In the genomic region with DNA sequence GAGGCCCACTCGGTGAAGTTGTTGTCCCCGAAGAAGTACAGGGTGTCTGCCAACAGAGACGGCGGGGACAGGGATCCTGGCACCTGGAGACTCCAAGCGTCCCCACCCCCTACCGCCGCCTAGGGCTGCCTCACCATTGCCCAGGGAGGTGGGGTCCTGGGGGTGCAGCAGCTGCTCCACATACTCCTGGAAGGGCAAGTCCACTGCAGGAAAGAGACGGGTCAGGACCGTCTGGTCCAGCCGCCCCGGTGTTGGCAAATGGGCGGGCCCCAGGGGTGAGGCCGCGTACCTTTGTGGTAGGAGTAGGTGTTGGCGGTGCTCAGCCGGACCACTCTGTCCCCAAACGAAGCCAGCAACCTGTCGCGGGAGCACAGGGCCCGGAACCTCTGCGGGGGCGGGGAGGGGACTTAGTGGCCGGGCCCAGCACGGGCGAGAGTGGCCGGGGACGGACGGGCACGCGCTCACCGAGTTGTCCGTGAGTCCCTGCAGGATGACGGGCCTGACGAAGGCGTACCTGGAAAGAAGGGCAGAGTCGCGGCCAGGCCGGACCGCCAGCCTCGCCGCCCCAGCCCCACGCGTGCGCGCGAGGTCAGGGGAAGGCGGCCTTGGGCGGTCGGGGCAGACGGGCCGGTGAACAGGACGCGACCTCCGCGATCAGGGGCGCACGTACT, we compare ENCODE assay signal across 8 cellular contexts. TPM values are rescaled to one million over a fixed set of nuclear protein-coding genes. Genes with fewer than 3 reads are reported as not detected.
DNase-seq lines count a peak whose midpoint lies in the region; ATAC-seq, FAIRE-seq and TF ChIP-seq lines count a peak whose summit lies in the region.

No MANE protein-coding gene starts in this region.

- no peak for FAIRE-seq in HepG2 (lab: Jason Lieb, UNC)

- H3K27ac ChIP-seq in cardiac muscle cell (peak overlapping the region; percentile 71), HepG2 (ENCODE audit: extremely low read length, insufficient read depth, low read length) (no peak overlapping the region), upper lobe of left lung (peak overlapping the region; percentile 67 to 86 (median 82))

- POLR2A ChIA-PET in HepG2 (lab: Yijun Ruan, JAX), result no interaction called here

- CTCF ChIA-PET in HepG2 (lab: Yijun Ruan, JAX; ENCODE audit: low intra/inter-chr PET ratio, low total read pairs), result no interaction called here

- intact Hi-C loops in left cardiac atrium (cut with DNase I), result no loop called here
- intact Hi-C loops in HepG2 (cut with micrococcal nuclease; ENCODE audit: unreplicated experiment), result no loop called here

- no peak for TF ChIP-seq CTCF in cardiac muscle cell (IDR thresholded peaks at IDR 0.05; ENCODE audit: low read depth, low read length)
- no peak for TF ChIP-seq CTCF in HepG2 (CRISPR knock-in tag; IDR thresholded peaks at IDR 0.05)
- TF ChIP-seq CTCF in upper lobe of left lung (IDR thresholded peaks at IDR 0.05), result no peak

- 96% methylated on average over 56 of the region's 57 CpGs for WGBS in HepG2 (ENCODE audit: low lambda C conversion rate)
- 33 to 43% methylated on average over 16 to 20 of the region's 57 CpGs for WGBS in upper lobe of left lung, 2 donors

- peak overlapping the region; percentile 71 for H3K4me3 ChIP-seq in cardiac muscle cell
- no peak overlapping the region for H3K4me3 ChIP-seq in HepG2 (replicated peaks in 1 of 3; ENCODE audit: insufficient read depth in 1 of 3, low read depth in 2 of 3, low read length in 3 of 3)
- peak overlapping the region; percentile 69 to 84 (median 77) for H3K4me3 ChIP-seq in upper lobe of left lung

- no peaks in the 10 kb centered on the region for H3K9me3 ChIP-seq in cardiac muscle cell (ENCODE audit: low read depth)
- H3K9me3 ChIP-seq in HepG2 (ENCODE audit: low read length), result no peaks in the 10 kb centered on the region
- H3K9me3 ChIP-seq in upper lobe of left lung, result no peaks in the 10 kb centered on the region

- H3K79me2 ChIP-seq in HepG2 (ENCODE audit: insufficient read depth, low read length), result peaks cover 16% of the 10 kb centered on the region

- ATAC-seq in left cardiac atrium (no peak), HepG2 (no peak), upper lobe of left lung (ENCODE audit: low FRiP score in 2 of 2) (no peak)

- no peak for TF ChIP-seq EP300 in HepG2 (IDR thresholded peaks at IDR 0.05; ENCODE audit: low read depth in 2 of 2, low read length in 2 of 2)
- TF ChIP-seq EP300 in HepG2 (CRISPR knock-in tag; IDR thresholded peaks at IDR 0.05; ENCODE audit: borderline replicate concordance), result no peak
- no peak for TF ChIP-seq EP300 in upper lobe of left lung (IDR thresholded peaks at IDR 0.05)

- H3K4me2 ChIP-seq in HepG2 (ENCODE audit: low read depth, low read length), result no peak overlapping the region

- no peak overlapping the region for H2AFZ ChIP-seq in HepG2 (ENCODE audit: low read length)

- peaks cover 22% of the 10 kb centered on the region for H3K36me3 Mint-ChIP-seq in activated naive CD8-positive, alpha-beta T cell treated with anti-CD3 and anti-CD28 coated beads for 36 hours

- BruUV-seq in HepG2 (replicated peaks; lab: Mats Ljungman, UMichigan), result no TSS peak

- no peaks in the 10 kb centered on the region for H3K27me3 Mint-ChIP-seq in activated naive CD8-positive, alpha-beta T cell treated with anti-CD3 and anti-CD28 coated beads for 36 hours

- peak overlapping the region; percentile 75 for H3K27ac Mint-ChIP-seq in activated naive CD8-positive, alpha-beta T cell treated with anti-CD3 and anti-CD28 coated beads for 36 hours

- DNase-seq in cardiac muscle cell (ENCODE audit: low read depth in 1 of 2, low spot score in 1 of 2) (no peak), left cardiac atrium (no peak), HepG2 (ENCODE audit: low spot score) (no peak), upper lobe of left lung (no peak), DMS114 treated with DMSO at 0.1 percent for 48 hours (lab: John Stamatoyannopoulos, UW; ENCODE audit: unreplicated experiment) (no peak), NCI-H226 (no peak), SHP77 (lab: John Stamatoyannopoulos, UW) (no peak)
- no peak for DNase-seq in activated naive CD8-positive, alpha-beta T cell treated with anti-CD3 and anti-CD28 coated beads for 36 hours

- no peaks in the 10 kb centered on the region for H3K9me3 Mint-ChIP-seq in activated naive CD8-positive, alpha-beta T cell treated with anti-CD3 and anti-CD28 coated beads for 36 hours

- H3K9ac ChIP-seq in HepG2 (ENCODE audit: insufficient read depth, low read depth, low read length), result no peak overlapping the region

- H3K27me3 ChIP-seq in cardiac muscle cell (no peaks in the 10 kb centered on the region), HepG2 (ENCODE audit: control insufficient read depth in 1 of 2, insufficient read depth in 2 of 2, low read length in 2 of 2) (no peaks in the 10 kb centered on the region; a peak in 1 of 5 replicates), upper lobe of left lung (no peaks in the 10 kb centered on the region)

- peak overlapping the region; percentile 81 for H3K4me3 Mint-ChIP-seq in activated naive CD8-positive, alpha-beta T cell treated with anti-CD3 and anti-CD28 coated beads for 36 hours

- H3K36me3 ChIP-seq in cardiac muscle cell, result peaks cover 32% of the 10 kb centered on the region
- H3K36me3 ChIP-seq in HepG2 (replicated peaks in 1 of 2; ENCODE audit: control insufficient read depth in 1 of 2, insufficient read depth in 2 of 2, low read length in 2 of 2), result peaks cover 11 to 20% of the 10 kb centered on the region in 2 experiments; a peak in 4 of 5 replicates
- peaks cover 8 to 39% (median 23%) of the 10 kb centered on the region in 4 donors for H3K36me3 ChIP-seq in upper lobe of left lung

- TF ChIP-seq RAD21 in HepG2 (CRISPR knock-in tag; IDR thresholded peaks at IDR 0.05), result no peak

- TF ChIP-seq POLR2A in HepG2 (IDR thresholded peaks at IDR 0.05; ENCODE audit: insufficient read depth in 1 of 2, low read depth in 2 of 2, low read length in 2 of 2), result no peak; a peak in 1 of 4 replicates
- no peak for TF ChIP-seq POLR2A in upper lobe of left lung (IDR thresholded peaks at IDR 0.05)

- H3K4me1 ChIP-seq in cardiac muscle cell (ENCODE audit: low read depth) (peaks cover 13% of the 10 kb centered on the region), HepG2 (ENCODE audit: insufficient read depth, low read length) (peaks cover 23% of the 10 kb centered on the region), upper lobe of left lung (peaks cover 43 to 73% (median 53%) of the 10 kb centered on the region in 4 donors)

- 0 out of 2 replicates have a peak, but pooled peaks cover 3% of the 10 kb centered on the region for H4K20me1 ChIP-seq in HepG2 (ENCODE audit: insufficient read depth, low read length)

- in situ Hi-C loops in HepG2 (cut with HindIII; ENCODE audit: extremely low pct_ligation_motif_present, low pct_unique_long_range_greater_than_20kb), result no loop called here

- peaks cover 18% of the 10 kb centered on the region for H3K4me1 Mint-ChIP-seq in activated naive CD8-positive, alpha-beta T cell treated with anti-CD3 and anti-CD28 coated beads for 36 hours

RNA-seq across cellular contexts. Expression of gene JMJD8, which starts 0.6 kb away (rescaled TPM):
- total RNA-seq in cardiac muscle cell, result 105 and 134 TPM in 2 replicates
- polyA plus RNA-seq in cardiac muscle cell, result 107 and 118 TPM in 2 replicates
- total RNA-seq in left cardiac atrium, result 10 to 100 TPM; 45.5 to 48.9 TPM
- total RNA-seq in activated naive CD8-positive, alpha-beta T cell treated with anti-CD3 and anti-CD28 coated beads for 36 hours, result 10 to 100 TPM; 37.2 to 43.0 TPM
- total RNA-seq in HepG2 (2016; rRNA removed; fragmentation: Illumina TruSeq; extraction: Trizol), result 0.55 and 2.6 TPM in 2 replicates
- 0.40 and 0.88 TPM in 2 replicates for total RNA-seq in HepG2 (2016; cell fraction: cytosol; rRNA removed; fragmentation: Illumina TruSeq; extraction: Trizol; ENCODE audit: low read depth)
- total RNA-seq in HepG2 (2016; cell fraction: insoluble cytoplasmic fraction; rRNA removed; fragmentation: Illumina TruSeq; extraction: Trizol), result 0.77 and 3.8 TPM in 2 replicates
- total RNA-seq in HepG2 (2016; cell fraction: membrane; rRNA removed; fragmentation: Illumina TruSeq; extraction: Trizol), result 1.2 and 1.4 TPM in 2 replicates
- total RNA-seq in HepG2 (2016; cell fraction: nucleus; rRNA removed; fragmentation: Illumina TruSeq; extraction: Trizol), result 5.1 and 7.1 TPM in 2 replicates
- polyA plus RNA-seq in HepG2 (2011; rRNA removed), result 11.8 and 17.3 TPM in 2 replicates
- polyA plus RNA-seq in HepG2 (2011; cell fraction: cytosol; rRNA removed), result 4.0 and 8.1 TPM in 2 replicates
- polyA plus RNA-seq in HepG2 (2011; cell fraction: nucleus; rRNA removed), result 157 and 173 TPM in 2 replicates
- 6.9 and 9.3 TPM in 2 replicates for polyA plus RNA-seq in HepG2 (2012)
- polyA plus RNA-seq in HepG2 (2016; cell fraction: cytosol; fragmentation: Illumina TruSeq; extraction: Trizol; ENCODE audit: low read depth), result 0.87 and 1.2 TPM in 2 replicates
- 1.8 and 2.0 TPM in 2 replicates for polyA plus RNA-seq in HepG2 (2016; cell fraction: insoluble cytoplasmic fraction; fragmentation: Illumina TruSeq; extraction: Trizol; ENCODE audit: low read depth)
- polyA plus RNA-seq in HepG2 (2016; cell fraction: membrane; fragmentation: Illumina TruSeq; extraction: Trizol; ENCODE audit: low read depth), result 1.7 TPM in 2 replicates
- polyA plus RNA-seq in HepG2 (2016; cell fraction: nucleus; fragmentation: Illumina TruSeq; extraction: Trizol; ENCODE audit: insufficient read depth, low read depth), result 33.6 and 33.9 TPM in 2 replicates
- polyA minus RNA-seq in HepG2 (2011; rRNA and poly(A)+ RNA removed; ENCODE audit: low replicate concordance), result 2.1 and 48.1 TPM in 2 replicates
- polyA minus RNA-seq in HepG2 (2011; cell fraction: cytosol; rRNA and poly(A)+ RNA removed), result 1.9 and 3.5 TPM in 2 replicates
- polyA minus RNA-seq in HepG2 (2011; cell fraction: nucleus; rRNA and poly(A)+ RNA removed), result 6.3 and 7.6 TPM in 2 replicates
- total RNA-seq in upper lobe of left lung, result 100 to 1,000 TPM in 1 of 6 donors, 10 to 100 TPM in 5; 60.0 to 109 (median 65.5) TPM

RNA-seq across cellular contexts. Expression of gene STUB1, which starts 3.3 kb away (rescaled TPM):
- total RNA-seq in cardiac muscle cell, result 176 and 207 TPM in 2 replicates
- 219 and 269 TPM in 2 replicates for polyA plus RNA-seq in cardiac muscle cell
- total RNA-seq in left cardiac atrium, result 100 to 1,000 TPM in 1 of 2 donors, 10 to 100 TPM in 1; 89.1 to 101 TPM
- total RNA-seq in activated naive CD8-positive, alpha-beta T cell treated with anti-CD3 and anti-CD28 coated beads for 36 hours, result 10 to 100 TPM; 74.3 to 82.1 TPM
- 78.2 and 79.9 TPM in 2 replicates for total RNA-seq in HepG2 (2016; rRNA removed; fragmentation: Illumina TruSeq; extraction: Trizol)
- total RNA-seq in HepG2 (2016; cell fraction: cytosol; rRNA removed; fragmentation: Illumina TruSeq; extraction: Trizol; ENCODE audit: low read depth), result 125 and 168 TPM in 2 replicates
- 64.5 and 82.1 TPM in 2 replicates for total RNA-seq in HepG2 (2016; cell fraction: insoluble cytoplasmic fraction; rRNA removed; fragmentation: Illumina TruSeq; extraction: Trizol)
- total RNA-seq in HepG2 (2016; cell fraction: membrane; rRNA removed; fragmentation: Illumina TruSeq; extraction: Trizol), result 131 and 166 TPM in 2 replicates
- 43.4 and 46.1 TPM in 2 replicates for total RNA-seq in HepG2 (2016; cell fraction: nucleus; rRNA removed; fragmentation: Illumina TruSeq; extraction: Trizol)
- 52.9 and 59.6 TPM in 2 replicates for polyA plus RNA-seq in HepG2 (2011; rRNA removed)
- 46.6 and 58.6 TPM in 2 replicates for polyA plus RNA-seq in HepG2 (2011; cell fraction: cytosol; rRNA removed)
- 79.7 and 81.3 TPM in 2 replicates for polyA plus RNA-seq in HepG2 (2011; cell fraction: nucleus; rRNA removed)
- 27.7 and 37.3 TPM in 2 replicates for polyA plus RNA-seq in HepG2 (2012)
- 114 and 130 TPM in 2 replicates for polyA plus RNA-seq in HepG2 (2016; cell fraction: cytosol; fragmentation: Illumina TruSeq; extraction: Trizol; ENCODE audit: low read depth)
- 75.6 and 85.1 TPM in 2 replicates for polyA plus RNA-seq in HepG2 (2016; cell fraction: insoluble cytoplasmic fraction; fragmentation: Illumina TruSeq; extraction: Trizol; ENCODE audit: low read depth)
- 124 and 138 TPM in 2 replicates for polyA plus RNA-seq in HepG2 (2016; cell fraction: membrane; fragmentation: Illumina TruSeq; extraction: Trizol; ENCODE audit: low read depth)
- polyA plus RNA-seq in HepG2 (2016; cell fraction: nucleus; fragmentation: Illumina TruSeq; extraction: Trizol; ENCODE audit: insufficient read depth, low read depth), result 73.2 and 92.9 TPM in 2 replicates
- 32.3 and 38.9 TPM in 2 replicates for polyA minus RNA-seq in HepG2 (2011; rRNA and poly(A)+ RNA removed; ENCODE audit: low replicate concordance)
- polyA minus RNA-seq in HepG2 (2011; cell fraction: cytosol; rRNA and poly(A)+ RNA removed), result 6.7 and 10.7 TPM in 2 replicates
- polyA minus RNA-seq in HepG2 (2011; cell fraction: nucleus; rRNA and poly(A)+ RNA removed), result 18.6 and 20.1 TPM in 2 replicates
- 100 to 1,000 TPM; 101 to 186 (median 118) TPM for total RNA-seq in upper lobe of left lung

RNA-seq across cellular contexts. Expression of gene WDR24, which starts 6.7 kb away (rescaled TPM):
- total RNA-seq in cardiac muscle cell (17.6 and 23.3 TPM in 2 replicates), left cardiac atrium (1 to 10 TPM; 8.2 TPM), HepG2 (2016; rRNA removed; fragmentation: Illumina TruSeq; extraction: Trizol) (1.4 and 3.8 TPM in 2 replicates), upper lobe of left lung (10 to 100 TPM in 5 of 6 donors, 1 to 10 TPM in 1; 8.3 to 20.6 (median 14.3) TPM)
- polyA plus RNA-seq in cardiac muscle cell (22.8 and 31.0 TPM in 2 replicates), HepG2 (2011; rRNA removed) (4.5 and 8.3 TPM in 2 replicates)
- total RNA-seq in activated naive CD8-positive, alpha-beta T cell treated with anti-CD3 and anti-CD28 coated beads for 36 hours, result 10 to 100 TPM; 20.8 to 21.7 TPM
- 0.35 and 0.40 TPM in 2 replicates for total RNA-seq in HepG2 (2016; cell fraction: cytosol; rRNA removed; fragmentation: Illumina TruSeq; extraction: Trizol; ENCODE audit: low read depth)
- total RNA-seq in HepG2 (2016; cell fraction: insoluble cytoplasmic fraction; rRNA removed; fragmentation: Illumina TruSeq; extraction: Trizol), result 1.2 and 4.3 TPM in 2 replicates
- 0.83 and 1.7 TPM in 2 replicates for total RNA-seq in HepG2 (2016; cell fraction: membrane; rRNA removed; fragmentation: Illumina TruSeq; extraction: Trizol)
- 6.4 and 7.9 TPM in 2 replicates for total RNA-seq in HepG2 (2016; cell fraction: nucleus; rRNA removed; fragmentation: Illumina TruSeq; extraction: Trizol)
- 1.3 and 1.9 TPM in 2 replicates for polyA plus RNA-seq in HepG2 (2011; cell fraction: cytosol; rRNA removed)
- polyA plus RNA-seq in HepG2 (2011; cell fraction: nucleus; rRNA removed), result 117 and 130 TPM in 2 replicates
- 4.1 and 6.2 TPM in 2 replicates for polyA plus RNA-seq in HepG2 (2012)
- 0.34 and 0.43 TPM in 2 replicates for polyA plus RNA-seq in HepG2 (2016; cell fraction: cytosol; fragmentation: Illumina TruSeq; extraction: Trizol; ENCODE audit: low read depth)
- polyA plus RNA-seq in HepG2 (2016; cell fraction: insoluble cytoplasmic fraction; fragmentation: Illumina TruSeq; extraction: Trizol; ENCODE audit: low read depth), result 0.93 and 2.0 TPM in 2 replicates
- polyA plus RNA-seq in HepG2 (2016; cell fraction: membrane; fragmentation: Illumina TruSeq; extraction: Trizol; ENCODE audit: low read depth), result 0.53 and 0.66 TPM in 2 replicates
- 17.5 and 18.7 TPM in 2 replicates for polyA plus RNA-seq in HepG2 (2016; cell fraction: nucleus; fragmentation: Illumina TruSeq; extraction: Trizol; ENCODE audit: insufficient read depth, low read depth)
- polyA minus RNA-seq in HepG2 (2011; rRNA and poly(A)+ RNA removed; ENCODE audit: low replicate concordance), result 9.5 and 10.1 TPM in 2 replicates
- polyA minus RNA-seq in HepG2 (2011; cell fraction: cytosol; rRNA and poly(A)+ RNA removed), result 1.4 and 1.5 TPM in 2 replicates
- 13.9 and 15.6 TPM in 2 replicates for polyA minus RNA-seq in HepG2 (2011; cell fraction: nucleus; rRNA and poly(A)+ RNA removed)

RNA-seq across cellular contexts. Expression of gene RHBDL1, which starts 8.1 kb away (rescaled TPM):
- total RNA-seq in cardiac muscle cell, result 3.6 and 12.9 TPM in 2 replicates
- polyA plus RNA-seq in cardiac muscle cell, result 2.6 and 4.7 TPM in 2 replicates
- 1 to 10 TPM; 1.2 TPM for total RNA-seq in left cardiac atrium
- under 1 TPM; 0.49 to 0.72 TPM for total RNA-seq in activated naive CD8-positive, alpha-beta T cell treated with anti-CD3 and anti-CD28 coated beads for 36 hours
- total RNA-seq in HepG2 (2016; rRNA removed; fragmentation: Illumina TruSeq; extraction: Trizol), result 0.87 and 1.8 TPM in 2 replicates
- total RNA-seq in HepG2 (2016; cell fraction: cytosol; rRNA removed; fragmentation: Illumina TruSeq; extraction: Trizol; ENCODE audit: low read depth), result 0.79 and 0.81 TPM in 2 replicates
- total RNA-seq in HepG2 (2016; cell fraction: insoluble cytoplasmic fraction; rRNA removed; fragmentation: Illumina TruSeq; extraction: Trizol), result 0.74 and 2.3 TPM in 2 replicates
- total RNA-seq in HepG2 (2016; cell fraction: membrane; rRNA removed; fragmentation: Illumina TruSeq; extraction: Trizol), result 0.45 and 1.1 TPM in 2 replicates
- 2.0 and 3.2 TPM in 2 replicates for total RNA-seq in HepG2 (2016; cell fraction: nucleus; rRNA removed; fragmentation: Illumina TruSeq; extraction: Trizol)
- 3.8 and 5.3 TPM in 2 replicates for polyA plus RNA-seq in HepG2 (2011; rRNA removed)
- polyA plus RNA-seq in HepG2 (2011; cell fraction: cytosol; rRNA removed), result 1.8 and 3.5 TPM in 2 replicates
- polyA plus RNA-seq in HepG2 (2011; cell fraction: nucleus; rRNA removed), result 77.4 and 90.6 TPM in 2 replicates
- polyA plus RNA-seq in HepG2 (2012), result 1.8 and 3.6 TPM in 2 replicates
- polyA plus RNA-seq in HepG2 (2016; cell fraction: cytosol; fragmentation: Illumina TruSeq; extraction: Trizol; ENCODE audit: low read depth), result 0.59 and 0.78 TPM in 2 replicates
- polyA plus RNA-seq in HepG2 (2016; cell fraction: insoluble cytoplasmic fraction; fragmentation: Illumina TruSeq; extraction: Trizol; ENCODE audit: low read depth), result 0.68 and 0.70 TPM in 2 replicates
- polyA plus RNA-seq in HepG2 (2016; cell fraction: membrane; fragmentation: Illumina TruSeq; extraction: Trizol; ENCODE audit: low read depth), result 0.38 and 0.56 TPM in 2 replicates
- polyA plus RNA-seq in HepG2 (2016; cell fraction: nucleus; fragmentation: Illumina TruSeq; extraction: Trizol; ENCODE audit: insufficient read depth, low read depth), result 6.7 and 9.7 TPM in 2 replicates
- 1.4 and 3.1 TPM in 2 replicates for polyA minus RNA-seq in HepG2 (2011; rRNA and poly(A)+ RNA removed; ENCODE audit: low replicate concordance)
- 0.70 and 0.99 TPM in 2 replicates for polyA minus RNA-seq in HepG2 (2011; cell fraction: cytosol; rRNA and poly(A)+ RNA removed)
- 3.9 and 4.6 TPM in 2 replicates for polyA minus RNA-seq in HepG2 (2011; cell fraction: nucleus; rRNA and poly(A)+ RNA removed)
- total RNA-seq in upper lobe of left lung, result 1 to 10 TPM in 2 of 6 donors, under 1 TPM in 3, not detected in 1; 0.59 to 2.1 (median 0.76) TPM

RNA-seq across cellular contexts. Expression of gene RHOT2, which starts 15.6 kb away (rescaled TPM):
- 251 and 305 TPM in 2 replicates for total RNA-seq in cardiac muscle cell
- polyA plus RNA-seq in cardiac muscle cell, result 294 and 315 TPM in 2 replicates
- 100 to 1,000 TPM in 1 of 2 donors, 10 to 100 TPM in 1; 73.8 to 106 TPM for total RNA-seq in left cardiac atrium
- 100 to 1,000 TPM; 123 to 128 TPM for total RNA-seq in activated naive CD8-positive, alpha-beta T cell treated with anti-CD3 and anti-CD28 coated beads for 36 hours
- 34.1 and 63.6 TPM in 2 replicates for total RNA-seq in HepG2 (2016; rRNA removed; fragmentation: Illumina TruSeq; extraction: Trizol)
- total RNA-seq in HepG2 (2016; cell fraction: cytosol; rRNA removed; fragmentation: Illumina TruSeq; extraction: Trizol; ENCODE audit: low read depth), result 17.1 and 18.2 TPM in 2 replicates
- total RNA-seq in HepG2 (2016; cell fraction: insoluble cytoplasmic fraction; rRNA removed; fragmentation: Illumina TruSeq; extraction: Trizol), result 29.4 and 68.9 TPM in 2 replicates
- total RNA-seq in HepG2 (2016; cell fraction: membrane; rRNA removed; fragmentation: Illumina TruSeq; extraction: Trizol), result 23.2 and 28.4 TPM in 2 replicates
- total RNA-seq in HepG2 (2016; cell fraction: nucleus; rRNA removed; fragmentation: Illumina TruSeq; extraction: Trizol), result 78.3 and 79.1 TPM in 2 replicates
- polyA plus RNA-seq in HepG2 (2011; rRNA removed), result 76.9 and 104 TPM in 2 replicates
- 24.1 and 52.3 TPM in 2 replicates for polyA plus RNA-seq in HepG2 (2011; cell fraction: cytosol; rRNA removed)
- polyA plus RNA-seq in HepG2 (2011; cell fraction: nucleus; rRNA removed), result 959 and 1,318 TPM in 2 replicates
- polyA plus RNA-seq in HepG2 (2012), result 36.6 and 59.1 TPM in 2 replicates
- 14.1 and 16.7 TPM in 2 replicates for polyA plus RNA-seq in HepG2 (2016; cell fraction: cytosol; fragmentation: Illumina TruSeq; extraction: Trizol; ENCODE audit: low read depth)
- 34.3 and 41.8 TPM in 2 replicates for polyA plus RNA-seq in HepG2 (2016; cell fraction: insoluble cytoplasmic fraction; fragmentation: Illumina TruSeq; extraction: Trizol; ENCODE audit: low read depth)
- 19.1 and 22.6 TPM in 2 replicates for polyA plus RNA-seq in HepG2 (2016; cell fraction: membrane; fragmentation: Illumina TruSeq; extraction: Trizol; ENCODE audit: low read depth)
- 215 and 253 TPM in 2 replicates for polyA plus RNA-seq in HepG2 (2016; cell fraction: nucleus; fragmentation: Illumina TruSeq; extraction: Trizol; ENCODE audit: insufficient read depth, low read depth)
- 36.6 and 76.1 TPM in 2 replicates for polyA minus RNA-seq in HepG2 (2011; rRNA and poly(A)+ RNA removed; ENCODE audit: low replicate concordance)
- 23.0 and 32.0 TPM in 2 replicates for polyA minus RNA-seq in HepG2 (2011; cell fraction: cytosol; rRNA and poly(A)+ RNA removed)
- polyA minus RNA-seq in HepG2 (2011; cell fraction: nucleus; rRNA and poly(A)+ RNA removed), result 71.6 and 76.3 TPM in 2 replicates
- total RNA-seq in upper lobe of left lung, result 100 to 1,000 TPM in 4 of 6 donors, 10 to 100 TPM in 2; 53.0 to 535 (median 107) TPM

Comparison
In these comparisons a context has a peak if more than half of its experiments do, and no peak if none do; other contexts are left out.
1. H3K4me3 ChIP-seq: peak in cardiac muscle cell (single experiment) and upper lobe of left lung (4 of 4); none in HepG2 (0 of 3).
2. RNA of gene JMJD8, which starts 0.6 kb away (total RNA-seq): 105 to 134 TPM in cardiac muscle cell, 60.0 to 109 TPM in upper lobe of left lung, 45.5 to 48.9 TPM in left cardiac atrium and 37.2 to 43.0 TPM in activated naive CD8-positive, alpha-beta T cell treated with anti-CD3 and anti-CD28 coated beads for 36 hours; 0.40 to 7.1 TPM in HepG2; every median in the first group is over 4 times any median in the second.